ENCODE assay signal across 3 cellular contexts in the genomic region with DNA sequence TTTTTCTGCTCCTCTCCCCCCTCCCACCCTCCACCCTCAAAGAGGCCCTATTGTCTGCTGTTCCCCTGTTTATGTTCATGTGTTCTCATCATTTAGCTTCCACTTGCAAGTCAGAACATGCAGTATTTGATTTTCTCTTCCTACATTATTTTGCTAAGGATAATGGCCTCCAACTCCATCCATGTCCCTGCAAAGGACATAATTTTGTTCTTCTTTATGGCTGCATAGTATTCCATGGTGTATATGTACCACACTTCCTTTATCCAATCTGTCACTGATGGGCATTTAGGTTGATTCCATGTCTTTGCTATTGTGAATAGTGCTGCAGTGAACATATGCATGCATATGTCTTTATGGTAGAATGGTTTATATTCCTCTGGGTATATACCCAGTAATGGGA. TPM values are rescaled to one million over a fixed set of nuclear protein-coding genes. Genes with fewer than 3 reads are reported as not detected.
"Had no signal": no experiment of that assay in that cellular context is flagged by ENCODE, and none has a peak within 500 bp of the region (broad histone marks: within the 10 kb centered on the region; RNA-seq: fewer than 3 reads in every experiment).

No MANE protein-coding gene starts in this region.

RNA-seq across cellular contexts. Expression of a gene that starts 51.2 kb away (rescaled TPM):
- total RNA-seq: GM23338, H9 had no signal
- polyA plus RNA-seq: H1 had no signal
